ENCODE assay signal across 26 cellular contexts in the genomic region with DNA sequence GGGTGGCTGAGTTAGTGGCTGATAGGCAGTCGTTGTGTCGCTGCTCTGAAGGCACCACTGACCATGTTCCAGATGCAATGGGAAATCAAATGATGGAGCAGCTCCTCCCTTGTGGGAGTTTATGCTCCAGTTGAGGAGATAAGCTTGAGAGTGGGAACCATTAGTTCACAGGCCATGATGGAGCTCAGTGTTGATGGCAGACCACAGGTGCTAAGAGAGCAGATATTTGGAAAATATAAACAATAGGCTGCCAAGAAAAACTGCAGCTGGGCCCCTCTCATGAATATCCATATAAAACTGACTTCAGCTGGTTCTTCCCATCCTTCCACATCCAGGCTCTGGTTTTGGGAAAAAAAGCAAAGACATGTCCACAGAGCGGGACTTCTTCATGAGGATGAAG.
A peak's percentile ranks its signal among the peaks of the same experiment; 100 is the strongest.
DNase-seq lines count a peak whose midpoint lies in the region; ATAC-seq, FAIRE-seq and TF ChIP-seq lines count a peak whose summit lies in the region.
"Had no signal": no experiment of that assay in that cellular context is flagged by ENCODE, and none has a peak within 500 bp of the region (broad histone marks: within the 10 kb centered on the region; RNA-seq: fewer than 3 reads in every experiment).

No MANE protein-coding gene starts in this region.

- no peaks in the 10 kb centered on the region for H3K27me3 ChIP-seq in left ventricle myocardium inferior (ENCODE audit: low read depth)
- H3K27me3 ChIP-seq in H1 (replicated peaks in 1 of 4; ENCODE audit: control insufficient read depth in 3 of 4, extremely low read depth in 1 of 4, insufficient read depth in 3 of 4, low read length in 3 of 4): no peaks in the 10 kb centered on the region
- H3K27me3 ChIP-seq in lower lobe of right lung (ENCODE audit: low read depth): no peaks in the 10 kb centered on the region
- H3K27me3 ChIP-seq: BE2C, BLaER1 had no signal

- peaks cover 83% of the 10 kb centered on the region for H3K36me3 ChIP-seq in left ventricle myocardium inferior
- H3K36me3 ChIP-seq in H1 (ENCODE audit: control insufficient read depth in 2 of 4, insufficient read depth in 4 of 4, low read length in 3 of 4): no peaks in the 10 kb centered on the region
- H3K36me3 ChIP-seq in lower lobe of right lung: peaks cover 91% of the 10 kb centered on the region
- H3K36me3 ChIP-seq: BE2C had no signal

- H2BK5ac ChIP-seq in H1 (ENCODE audit: low read depth, low read length): no peak overlapping the region

- H3K79me1 ChIP-seq in H1 (ENCODE audit: low read depth, low read length): no peaks in the 10 kb centered on the region

- H4K91ac ChIP-seq in H1 (replicated peaks; ENCODE audit: insufficient read length, low read length): no peak overlapping the region

- H2BK20ac ChIP-seq in H1 (ENCODE audit: low read length): no peak overlapping the region

- no peak overlapping the region for H3K4ac ChIP-seq in H1 (replicated peaks; ENCODE audit: insufficient read length, low read depth, low read length)

- no peak for FAIRE-seq in H1 (lab: Jason Lieb, UNC)
- FAIRE-seq: A204.1, GM12878, GM12892, GM18507 had no signal

- H3K4me1 ChIP-seq in left ventricle myocardium inferior: peaks cover 93% of the 10 kb centered on the region
- H3K4me1 ChIP-seq in H1 (replicated peaks in 1 of 4; ENCODE audit: control insufficient read depth in 3 of 4, insufficient read depth in 4 of 4, low read length in 3 of 4): no peaks in the 10 kb centered on the region
- H3K4me1 ChIP-seq in lower lobe of right lung: peaks cover 64% of the 10 kb centered on the region

- H2BK12ac ChIP-seq in H1 (ENCODE audit: low read depth, low read length): no peak overlapping the region

- TF ChIP-seq CTCF in left ventricle myocardium inferior (IDR thresholded peaks at IDR 0.05; ENCODE audit: borderline replicate concordance) (no peak), H1 (IDR thresholded peaks at IDR 0.05; ENCODE audit: control extremely low read depth in 1 of 3, insufficient read depth in 1 of 3, low read depth in 1 of 3, low read length in 3 of 3) (no peak), lower lobe of right lung (IDR thresholded peaks at IDR 0.05) (no peak)

- no peaks in the 10 kb centered on the region for H4K20me1 ChIP-seq in H1 (replicated peaks in 1 of 2; ENCODE audit: control insufficient read depth in 1 of 2, insufficient read depth in 2 of 2, low read length in 2 of 2)
- H4K20me1 ChIP-seq: BLaER1 had no signal

- CTCF ChIA-PET in H1 (lab: Charles Lee; ENCODE audit: partially characterized antibody): interaction anchor here (1.0 to 1.7 kb wide), 3 partner anchors 14 to 102 kb away, joined by 3 to 5 read pairs (median 3); no protein-coding TSS in a partner anchor

- no peak overlapping the region for H3K56ac ChIP-seq in H1 (replicated peaks; ENCODE audit: insufficient read length, low read depth, low read length)

- POLR2A ChIA-PET in H1 (lab: Charles Lee; ENCODE audit: partially characterized antibody): no interaction called here

- H4K5ac ChIP-seq in H1 (ENCODE audit: insufficient read length, low read depth, low read length): no peak overlapping the region

- H4K8ac ChIP-seq in H1 (ENCODE audit: extremely low read depth, insufficient read depth, low read length): peak overlapping the region; percentile 70; the same call in 1 of the 2 replicates

- H2AFZ ChIP-seq in H1 (ENCODE audit: low read length): no peak overlapping the region

- H3K23ac ChIP-seq in H1 (ENCODE audit: insufficient read length): no peak overlapping the region

- no peak for TF ChIP-seq EP300 in H1 (IDR thresholded peaks at IDR 0.05; ENCODE audit: borderline replicate concordance in 1 of 2, low read depth in 2 of 2, low read length in 2 of 2)

- no peak overlapping the region for H2BK120ac ChIP-seq in H1 (replicated peaks; ENCODE audit: low read depth, low read length)

- no peak overlapping the region for H3K14ac ChIP-seq in H1 (ENCODE audit: insufficient read length)

- no peaks in the 10 kb centered on the region for H3K23me2 ChIP-seq in H1 (ENCODE audit: low read depth, low read length)

- H3K9me3 ChIP-seq in left ventricle myocardium inferior (replicated peaks): no peaks in the 10 kb centered on the region
- H3K9me3 ChIP-seq in H1 (ENCODE audit: insufficient read depth in 2 of 2, low read depth in 1 of 2, low read length in 1 of 2): peaks cover 0 to 3% of the 10 kb centered on the region in 2 experiments; a peak in 1 of 4 replicates
- no peaks in the 10 kb centered on the region for H3K9me3 ChIP-seq in lower lobe of right lung
- H3K9me3 ChIP-seq: BE2C had no signal

- no peaks in the 10 kb centered on the region for H3K79me2 ChIP-seq in H1 (ENCODE audit: control insufficient read depth in 1 of 2, insufficient read depth in 2 of 2, low read length in 2 of 2)

- no peak overlapping the region for H2BK15ac ChIP-seq in H1 (ENCODE audit: low read length)

- intact Hi-C loops in left ventricle myocardium inferior (cut with micrococcal nuclease) (loop anchor here (10.0 kb wide), 1 partner anchor 346 kb away; no protein-coding TSS in a partner anchor), Right ventricle myocardium superior (cut with DNase I) (loop anchor here (5.0 to 10.0 kb wide), 3 partner anchors 63 to 348 kb away; a partner anchor contains a TSS), lower lobe of right lung (cut with DNase I) (no loop called here)

- H3K18ac ChIP-seq in H1 (ENCODE audit: extremely low read depth, low read length): no peak overlapping the region

- H3K27ac ChIP-seq in left ventricle myocardium inferior (replicated peaks): peak overlapping the region; percentile 21
- no peak overlapping the region for H3K27ac ChIP-seq in H1 (ENCODE audit: low read depth, low read length)
- H3K27ac ChIP-seq in lower lobe of right lung: peak overlapping the region; percentile 7
- H3K27ac ChIP-seq: BLaER1 had no signal

- no peak for TF ChIP-seq POLR2A in H1 (IDR thresholded peaks at IDR 0.05; ENCODE audit: control extremely low read depth in 1 of 2, low read depth in 2 of 2, low read length in 2 of 2)

- no peak for DNase-seq in left ventricle myocardium inferior
- no peak for DNase-seq in Right ventricle myocardium superior
- DNase-seq in H1 (ENCODE audit: low read depth in 1 of 2, low spot score in 2 of 2): no peak
- DNase-seq in lower lobe of right lung: no peak
- DNase-seq in NCI-H146 (lab: John Stamatoyannopoulos, UW): no peak
- DNase-seq: 8988T; ACHN; BE2C; C1 segment of cervical spinal cord; CD4-positive, alpha-beta memory T cell; CD4-positive, CD25-positive, alpha-beta regulatory T cell; CD8-positive, alpha-beta memory T cell; COR-L47; DMS 273 treated with DMSO at 0.1 percent for 48 hours; DMS153; DMS53; DMS79; DND-41; EL; GDM1 had no signal

- 80% methylated on average over 3 of the region's 3 CpGs; no CpG with 5 or more reads in 1 of the 2 experiments for WGBS in H1 (ENCODE audit: extremely low coverage in 1 of 2, insufficient coverage in 1 of 2, insufficient read length in 1 of 2, insufficient replicate concordance in 2 of 2, low coverage in 1 of 2, low lambda C conversion rate in 2 of 2, missing lambda C conversion rate in 1 of 2), 2 experiments

- no peak for TF ChIP-seq RAD21 in H1 (IDR thresholded peaks at IDR 0.05 in 1 of 2, conservative IDR thresholded peaks at IDR 0.05 in 1 of 2; ENCODE audit: low read depth in 2 of 2, low read length in 2 of 2)

- H3K9ac ChIP-seq in H1 (replicated peaks in 1 of 4; ENCODE audit: extremely low read depth in 1 of 4, low read depth in 3 of 4, low read length in 3 of 4): no peak overlapping the region
- H3K9ac ChIP-seq: BLaER1 had no signal

- no peak overlapping the region for H3K4me2 ChIP-seq in H1 (ENCODE audit: insufficient read depth in 1 of 2, low read depth in 2 of 2, low read length in 2 of 2)
- H3K4me2 ChIP-seq: BLaER1 had no signal

- ATAC-seq in Right ventricle myocardium superior (ENCODE audit: poor library complexity) (no peak), lower lobe of right lung (no peak), GM21367 (IDR thresholded peaks at IDR 0.05; ENCODE audit: unreplicated experiment) (no peak)
- ATAC-seq: GM12878 had no signal

- no peak overlapping the region for H3K4me3 ChIP-seq in left ventricle myocardium inferior
- H3K4me3 ChIP-seq in H1 (ENCODE audit: extremely low read depth in 1 of 4, insufficient read depth in 2 of 4, low read depth in 3 of 4, low read length in 4 of 4): no peak overlapping the region
- no peak overlapping the region for H3K4me3 ChIP-seq in lower lobe of right lung
- H3K4me3 ChIP-seq: BLaER1, GM12878 had no signal

- no peak overlapping the region for H2AK5ac ChIP-seq in H1 (ENCODE audit: low read depth, low read length)

TF ChIP-seq in H1, 55 proteins besides CTCF, POLR2A, EP300 and RAD21 (continues in another document):
- TF ChIP-seq GTF2F1 (IDR thresholded peaks at IDR 0.05; ENCODE audit: borderline replicate concordance, low read depth, low read length) (no peak), BRCA1 (IDR thresholded peaks at IDR 0.05; ENCODE audit: low read depth, low read length) (no peak)
- TF ChIP-seq, protein P1, sequence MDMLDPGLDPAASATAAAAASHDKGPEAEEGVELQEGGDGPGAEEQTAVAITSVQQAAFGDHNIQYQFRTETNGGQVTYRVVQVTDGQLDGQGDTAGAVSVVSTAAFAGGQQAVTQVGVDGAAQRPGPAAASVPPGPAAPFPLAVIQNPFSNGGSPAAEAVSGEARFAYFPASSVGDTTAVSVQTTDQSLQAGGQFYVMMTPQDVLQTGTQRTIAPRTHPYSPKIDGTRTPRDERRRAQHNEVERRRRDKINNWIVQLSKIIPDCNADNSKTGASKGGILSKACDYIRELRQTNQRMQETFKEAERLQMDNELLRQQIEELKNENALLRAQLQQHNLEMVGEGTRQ (IDR thresholded peaks at IDR 0.05; ENCODE audit: low read length): no peak
